In genomic region chrX:10143071-10143983, GRCh38 we compare ENCODE assay signal across 18 cellular contexts. TPM values are rescaled to one million over a fixed set of nuclear protein-coding genes. Genes with fewer than 3 reads are reported as not detected.
A peak's percentile ranks its signal among the peaks of the same experiment; 100 is the strongest.
DNase-seq lines count a peak whose midpoint lies in the region; ATAC-seq and TF ChIP-seq lines count a peak whose summit lies in the region.
"Had no signal": no experiment of that assay in that cellular context is flagged by ENCODE, and none has a peak within 500 bp of the region (broad histone marks: within the 10 kb centered on the region; RNA-seq: fewer than 3 reads in every experiment).

No MANE protein-coding gene starts in this region.

- intact Hi-C loops in activated naive CD4-positive, alpha-beta T cell treated with anti-CD3 and anti-CD28 coated beads for 36 hours (cut with micrococcal nuclease) = no loop called here
- intact Hi-C loops in sigmoid colon (cut with DNase I) = no loop called here

- H3K4me3 ChIP-seq in BLaER1 treated with 17β-estradiol and CSF1 and Interleukin-3, amounts not matched to agents 10 nM and 100 nM = no peak overlapping the region
- H3K4me3 ChIP-seq in sigmoid colon = no peak overlapping the region

- no peak for DNase-seq in activated naive CD4-positive, alpha-beta T cell treated with anti-CD3 and anti-CD28 coated beads, Interleukin-2, amount 50 U/mL, for 72 hours (ENCODE audit: low spot score in 2 of 2)
- DNase-seq in activated naive CD4-positive, alpha-beta T cell treated with anti-CD3 and anti-CD28 coated beads for 36 hours = no peak
- DNase-seq in chondrocyte (ENCODE audit: low spot score) (no peak), sigmoid colon (peak; percentile 38), retina (no peak), NCI-H2171 (lab: John Stamatoyannopoulos, UW) (no peak)
- DNase-seq in stimulated activated naive CD4-positive, alpha-beta T cell treated with Interleukin-2 at 50 U/mL for 16 hours (lab: John Stamatoyannopoulos, UW) = no peak
- DNase-seq: CD4-positive, CD25-positive, alpha-beta regulatory T cell; COR-L47; DMS79; GOT3; HCEC 1CT; NCI-H1694; NCI-H2081 treated with DMSO at 0.1 percent for 48 hours; NCI-H446 treated with DMSO at 0.1 percent for 48 hours; NCI-H526 treated with DMSO at 0.1 percent for 48 hours had no signal

- peaks cover 0 to 3% of the 10 kb centered on the region in 2 donors for H3K9me3 Mint-ChIP-seq in activated naive CD4-positive, alpha-beta T cell treated with anti-CD3 and anti-CD28 coated beads, Interleukin-2, amount 50 U/mL, for 72 hours
- no peaks in the 10 kb centered on the region for H3K9me3 Mint-ChIP-seq in activated naive CD4-positive, alpha-beta T cell treated with anti-CD3 and anti-CD28 coated beads for 36 hours
- H3K9me3 Mint-ChIP-seq in chondrocyte (ENCODE audit: low read depth) = peaks cover 2% of the 10 kb centered on the region
- H3K9me3 Mint-ChIP-seq: CD4-positive, CD25-positive, alpha-beta regulatory T cell had no signal

- H3K4me1 Mint-ChIP-seq in activated naive CD4-positive, alpha-beta T cell treated with anti-CD3 and anti-CD28 coated beads for 36 hours (ENCODE audit: low read depth) = no peaks in the 10 kb centered on the region
- no peaks in the 10 kb centered on the region for H3K4me1 Mint-ChIP-seq in chondrocyte (ENCODE audit: low read depth)
- H3K4me1 Mint-ChIP-seq: CD4-positive, CD25-positive, alpha-beta regulatory T cell had no signal

- peaks cover 0 to 13% (median 8%) of the 10 kb centered on the region in 10 experiments; a peak in 11 of 20 replicates for H3K4me1 ChIP-seq in BLaER1 treated with 17β-estradiol and CSF1 and Interleukin-3, amounts not matched to agents 10 nM and 100 nM
- no peaks in the 10 kb centered on the region for H3K4me1 ChIP-seq in sigmoid colon

- H3K27ac ChIP-seq in BLaER1 treated with 17β-estradiol and CSF1 and Interleukin-3, amounts not matched to agents 10 nM and 100 nM = no peak overlapping the region
- H3K27ac ChIP-seq in sigmoid colon = no peak overlapping the region

- H3K4me3 Mint-ChIP-seq in activated naive CD4-positive, alpha-beta T cell treated with anti-CD3 and anti-CD28 coated beads for 36 hours = no peak overlapping the region
- no peak overlapping the region for H3K4me3 Mint-ChIP-seq in chondrocyte (ENCODE audit: unreplicated experiment)
- H3K4me3 Mint-ChIP-seq: CD4-positive, CD25-positive, alpha-beta regulatory T cell had no signal

- no peaks in the 10 kb centered on the region for H3K36me3 Mint-ChIP-seq in activated naive CD4-positive, alpha-beta T cell treated with anti-CD3 and anti-CD28 coated beads, Interleukin-2, amount 50 U/mL, for 72 hours
- peaks cover 7% of the 10 kb centered on the region for H3K36me3 Mint-ChIP-seq in activated naive CD4-positive, alpha-beta T cell treated with anti-CD3 and anti-CD28 coated beads for 36 hours (ENCODE audit: low read depth)
- peaks cover 13% of the 10 kb centered on the region for H3K36me3 Mint-ChIP-seq in chondrocyte (ENCODE audit: low read depth)

- peak overlapping the region in 6 of 11 experiments; percentile 14 to 51 (median 34); a peak in 10 of 22 replicates for H3K4me2 ChIP-seq in BLaER1 treated with 17β-estradiol and CSF1 and Interleukin-3, amounts not matched to agents 10 nM and 100 nM

- H3K9me3 ChIP-seq in BLaER1 treated with 17β-estradiol and CSF1 and Interleukin-3, amounts not matched to agents 10 nM and 100 nM (replicated peaks in 1 of 11) = peaks cover 0 to 16% (median 6%) of the 10 kb centered on the region in 11 experiments; a peak in 9 of 22 replicates
- H3K9me3 ChIP-seq in sigmoid colon = no peaks in the 10 kb centered on the region

- TF ChIP-seq POLR2A in sigmoid colon (IDR thresholded peaks at IDR 0.05) = no peak

- no peaks in the 10 kb centered on the region for H3K27me3 Mint-ChIP-seq in activated naive CD4-positive, alpha-beta T cell treated with anti-CD3 and anti-CD28 coated beads for 36 hours (ENCODE audit: low read depth)
- no peaks in the 10 kb centered on the region for H3K27me3 Mint-ChIP-seq in chondrocyte (ENCODE audit: low read depth)
- H3K27me3 Mint-ChIP-seq: CD4-positive, CD25-positive, alpha-beta regulatory T cell had no signal

- CTCF ChIA-PET in activated naive CD4-positive, alpha-beta T cell treated with anti-CD3 and anti-CD28 coated beads for 36 hours (lab: Charles Lee) = interaction anchor here (0.6 kb wide), 1 partner anchor 145 kb away, joined by 7 read pairs; no protein-coding TSS in a partner anchor

- no peak for ATAC-seq in activated naive CD4-positive, alpha-beta T cell treated with anti-CD3 and anti-CD28 coated beads, Interleukin-2, amount 50 U/mL, for 72 hours
- ATAC-seq: Right ventricle myocardium inferior had no signal

- 0 out of 22 replicates have a peak, but pooled peaks cover 0 to 6% (median 0%) of the 10 kb centered on the region in 11 experiments for H4K20me1 ChIP-seq in BLaER1 treated with 17β-estradiol and CSF1 and Interleukin-3, amounts not matched to agents 10 nM and 100 nM

- H3K27ac Mint-ChIP-seq in activated naive CD4-positive, alpha-beta T cell treated with anti-CD3 and anti-CD28 coated beads, Interleukin-2, amount 50 U/mL, for 72 hours = peak overlapping the region; percentile 47 to 78
- H3K27ac Mint-ChIP-seq in activated naive CD4-positive, alpha-beta T cell treated with anti-CD3 and anti-CD28 coated beads for 36 hours = no peak overlapping the region
- H3K27ac Mint-ChIP-seq in chondrocyte (ENCODE audit: unreplicated experiment) = peak overlapping the region; percentile 6

- H3K9ac ChIP-seq in BLaER1 treated with 17β-estradiol and CSF1 and Interleukin-3, amounts not matched to agents 10 nM and 100 nM = no peak overlapping the region

- no peaks in the 10 kb centered on the region for H3K27me3 ChIP-seq in BLaER1 treated with 17β-estradiol and CSF1 and Interleukin-3, amounts not matched to agents 10 nM and 100 nM
- H3K27me3 ChIP-seq in sigmoid colon = no peaks in the 10 kb centered on the region

- TF ChIP-seq CTCF in chondrocyte (IDR thresholded peaks at IDR 0.05) (no peak), sigmoid colon (IDR thresholded peaks at IDR 0.05) (no peak)

- peaks cover 11 to 49% (median 37%) of the 10 kb centered on the region in 11 experiments; a peak in 18 of 22 replicates for H3K36me3 ChIP-seq in BLaER1 treated with 17β-estradiol and CSF1 and Interleukin-3, amounts not matched to agents 10 nM and 100 nM
- peaks cover 0 to 44% (median 4%) of the 10 kb centered on the region in 4 donors for H3K36me3 ChIP-seq in sigmoid colon

- WGBS in sigmoid colon, 2 donors = 88 to 96% methylated on average over 12 of the region's 12 CpGs

- TF ChIP-seq EP300 in sigmoid colon (IDR thresholded peaks at IDR 0.05) = no peak

RNA-seq across cellular contexts. Expression of gene CLCN4, which starts 13.4 kb away (rescaled TPM):
- total RNA-seq in activated naive CD4-positive, alpha-beta T cell treated with anti-CD3 and anti-CD28 coated beads, Interleukin-2, amount 50 U/mL, for 72 hours = not detected
- not detected for total RNA-seq in activated naive CD4-positive, alpha-beta T cell treated with anti-CD3 and anti-CD28 coated beads for 36 hours
- 2.2 to 4.2 TPM (median 4.2 TPM) in 3 replicates for total RNA-seq in chondrocyte
- total RNA-seq in sigmoid colon = 1 to 10 TPM in 1 of 4 donors, under 1 TPM in 3; 0.66 to 1.1 (median 0.83) TPM
- under 1 TPM; under 0.01 to 0.96 (median 0.69) TPM for polyA plus RNA-seq in sigmoid colon
- polyA plus RNA-seq: CD4-positive, CD25-positive, alpha-beta regulatory T cell had no signal
